Comparison of ENCODE assay signal across 26 cellular contexts in genomic region chr12:45305904-45306303, GRCh38.
DNase-seq lines count a peak whose midpoint lies in the region; ATAC-seq and TF ChIP-seq lines count a peak whose summit lies in the region.
"Had no signal": no experiment of that assay in that cellular context is flagged by ENCODE, and none has a peak within 500 bp of the region (broad histone marks: within the 10 kb centered on the region; RNA-seq: fewer than 3 reads in every experiment).

No MANE protein-coding gene starts in this region.

- no peak for TF ChIP-seq CTCF in AG10803 (conservative IDR thresholded peaks at IDR 0.05; ENCODE audit: low read length)
- no peak for TF ChIP-seq CTCF in esophagus squamous epithelium (IDR thresholded peaks at IDR 0.05)
- no peak for TF ChIP-seq CTCF in lower lobe of right lung (IDR thresholded peaks at IDR 0.05)

- ATAC-seq in lower lobe of right lung (peak; percentile 59 to 73), GM21723 (IDR thresholded peaks at IDR 0.05; ENCODE audit: unreplicated experiment) (no peak), GM21367 (IDR thresholded peaks at IDR 0.05; ENCODE audit: unreplicated experiment) (no peak), HG02870 (IDR thresholded peaks at IDR 0.05; ENCODE audit: unreplicated experiment) (no peak)
- ATAC-seq: HCT116 had no signal

- H3K36me3 ChIP-seq in esophagus squamous epithelium: no peaks in the 10 kb centered on the region
- H3K36me3 ChIP-seq in lower lobe of right lung: no peaks in the 10 kb centered on the region
- peaks cover 0 to 2% of the 10 kb centered on the region in 2 donors for H3K36me3 ChIP-seq in stomach smooth muscle (ENCODE audit: control insufficient read depth in 2 of 2, insufficient read depth in 2 of 2, low read length in 2 of 2)
- H3K36me3 ChIP-seq: thyroid gland had no signal

- H3K9me3 ChIP-seq in esophagus squamous epithelium (no peaks in the 10 kb centered on the region), lower lobe of right lung (no peaks in the 10 kb centered on the region), stomach smooth muscle (ENCODE audit: control insufficient read depth in 2 of 2, low read length in 2 of 2) (no peaks in the 10 kb centered on the region)
- H3K9me3 ChIP-seq: thyroid gland had no signal

- DNase-seq in AG10803 (ENCODE audit: low read depth): peak; percentile 82
- no peak for DNase-seq in esophagus squamous epithelium (lab: John Stamatoyannopoulos, UW)
- DNase-seq in lower lobe of right lung: no peak
- no peak for DNase-seq in NCI-H2029 treated with DMSO at 0.1 percent for 48 hours (lab: John Stamatoyannopoulos, UW)
- DNase-seq: activated CD4-positive, alpha-beta T cell treated with anti-CD3 and anti-CD28 coated beads for 4 hours; activated naive CD8-positive, alpha-beta T cell treated with anti-CD3 and anti-CD28 coated beads, Interleukin-2, amount 10 ng/mL, durations not matched to agents 7 days and 5 days; C1 segment of cervical spinal cord; Calu3; effector CD4-positive, alpha-beta T cell; erythroblast; KBM-7; kidney glomerular epithelial cell; midbrain; NCI-H1436 treated with DMSO at 0.1 percent for 48 hours; NCI-H524; posterior cingulate gyrus; stimulated activated CD4-positive, alpha-beta T cell treated with anti-CD3 and anti-CD28 coated beads, Interleukin-2, amount 100 ng/mL, for 48 hours; stimulated activated naive CD4-positive, alpha-beta T cell; T-helper 2 cell; thyroid gland had no signal

- H3K4me3 ChIP-seq in AG10803 (ENCODE audit: low read length) (no peak overlapping the region), esophagus squamous epithelium (no peak overlapping the region), lower lobe of right lung (no peak overlapping the region), stomach smooth muscle (ENCODE audit: low read length in 2 of 2) (no peak overlapping the region)
- H3K4me3 ChIP-seq: SK-N-MC, thyroid gland had no signal

- H3K27ac ChIP-seq in esophagus squamous epithelium: peak overlapping the region in 3 of 4 donors; percentile 36 to 78 (median 72)
- no peak overlapping the region for H3K27ac ChIP-seq in lower lobe of right lung
- H3K27ac ChIP-seq in stomach smooth muscle (ENCODE audit: low read length): peak overlapping the region; percentile 13
- H3K27ac ChIP-seq: SK-N-MC, thyroid gland had no signal

- no peak overlapping the region for H3K9ac ChIP-seq in stomach smooth muscle (ENCODE audit: low read length in 2 of 2)

- no peak for TF ChIP-seq POLR2A in esophagus squamous epithelium (IDR thresholded peaks at IDR 0.05)

- intact Hi-C loops in esophagus squamous epithelium (cut with DNase I): no loop called here
- intact Hi-C loops in lower lobe of right lung (cut with DNase I): no loop called here

- 64 to 80% methylated on average over 3 of the region's 3 CpGs for WGBS in esophagus squamous epithelium, 2 donors

- H3K27me3 ChIP-seq in esophagus squamous epithelium: no peaks in the 10 kb centered on the region
- H3K27me3 ChIP-seq in lower lobe of right lung (ENCODE audit: low read depth): no peaks in the 10 kb centered on the region
- H3K27me3 ChIP-seq in stomach smooth muscle (ENCODE audit: control insufficient read depth in 1 of 2, insufficient read depth in 2 of 2, low read length in 2 of 2): no peaks in the 10 kb centered on the region
- H3K27me3 ChIP-seq: thyroid gland had no signal

- H3K4me1 ChIP-seq in esophagus squamous epithelium (peaks cover 10 to 70% (median 21%) of the 10 kb centered on the region in 3 donors), lower lobe of right lung (peaks cover 27% of the 10 kb centered on the region), stomach smooth muscle (ENCODE audit: control insufficient read depth, insufficient read depth, low read length) (peaks cover 21% of the 10 kb centered on the region)

Comparison
In these comparisons a context has a peak if more than half of its experiments do, and no peak if none do; other contexts are left out.
1. ATAC-seq: peak in lower lobe of right lung (2 of 2); none in GM21723 (single experiment), GM21367 (single experiment) and HG02870 (single experiment).